Comparison of ENCODE assay signal across 1 cellular context in the genomic region with DNA sequence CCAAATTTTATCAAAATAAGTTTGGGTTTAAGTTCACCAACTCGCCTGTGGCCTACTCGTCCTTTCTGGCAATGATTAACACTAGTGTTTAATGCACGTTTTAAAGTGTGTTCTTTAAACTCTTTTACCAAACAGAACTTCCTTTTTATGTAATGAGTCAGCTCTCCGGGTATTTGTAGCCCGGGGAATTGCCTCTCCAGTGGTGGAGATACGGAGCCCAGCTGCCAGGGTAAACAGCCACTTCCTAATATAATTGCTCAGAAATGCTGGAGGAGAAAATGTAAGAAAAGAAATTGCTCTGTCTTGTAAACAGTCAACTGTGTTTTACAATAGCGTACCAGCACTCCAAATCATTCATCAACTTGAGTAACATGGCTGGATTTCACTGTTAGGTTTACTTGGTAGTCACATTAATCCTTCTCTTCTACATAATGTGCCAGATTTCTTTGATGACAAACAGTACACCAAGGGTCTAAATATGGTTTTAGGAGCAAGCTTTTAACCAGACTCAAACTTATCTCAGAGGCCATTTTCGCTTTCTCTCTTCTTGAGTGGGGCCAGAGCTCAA.
TF ChIP-seq lines count a peak whose summit lies in the region.

No MANE protein-coding gene starts in this region.

TF ChIP-seq in GM12878, 131 proteins besides CTCF, POLR2A, EP300 and RAD21 (continued from another document):
- TF ChIP-seq, protein P1, sequence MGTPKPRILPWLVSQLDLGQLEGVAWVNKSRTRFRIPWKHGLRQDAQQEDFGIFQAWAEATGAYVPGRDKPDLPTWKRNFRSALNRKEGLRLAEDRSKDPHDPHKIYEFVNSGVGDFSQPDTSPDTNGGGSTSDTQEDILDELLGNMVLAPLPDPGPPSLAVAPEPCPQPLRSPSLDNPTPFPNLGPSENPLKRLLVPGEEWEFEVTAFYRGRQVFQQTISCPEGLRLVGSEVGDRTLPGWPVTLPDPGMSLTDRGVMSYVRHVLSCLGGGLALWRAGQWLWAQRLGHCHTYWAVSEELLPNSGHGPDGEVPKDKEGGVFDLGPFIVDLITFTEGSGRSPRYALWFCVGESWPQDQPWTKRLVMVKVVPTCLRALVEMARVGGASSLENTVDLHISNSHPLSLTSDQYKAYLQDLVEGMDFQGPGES (IDR thresholded peaks at IDR 0.05), result no peak
- TF ChIP-seq EED (IDR thresholded peaks at IDR 0.05; ENCODE audit: low read depth) (peak; percentile 82), ZBED1 (IDR thresholded peaks at IDR 0.05; ENCODE audit: borderline replicate concordance) (0 out of 2 replicates have a peak, but pooled peaks have one; percentile 39), JUNB (IDR thresholded peaks at IDR 0.05) (peak; percentile 74), ESRRA (IDR thresholded peaks at IDR 0.05; ENCODE audit: low read length) (no peak), BHLHE40 (IDR thresholded peaks at IDR 0.05; ENCODE audit: borderline replicate concordance in 1 of 2, low read depth in 2 of 2, low read length in 1 of 2) (peak; percentile 92), GABPA (IDR thresholded peaks at IDR 0.05; ENCODE audit: low read depth) (no peak), CREM (IDR thresholded peaks at IDR 0.05; ENCODE audit: low read depth) (peak; percentile 29; the same call in 1 of the 2 replicates), DPF2 (IDR thresholded peaks at IDR 0.05) (peak; percentile 74), ATF7 (IDR thresholded peaks at IDR 0.05; ENCODE audit: low read depth) (0 out of 2 replicates have a peak, but pooled peaks have one; percentile 33), ETV6 (conservative IDR thresholded peaks at IDR 0.05 in 1 of 2, IDR thresholded peaks at IDR 0.05 in 1 of 2; ENCODE audit: borderline replicate concordance in 1 of 2, low read depth in 1 of 2) (peak in 1 of 2 experiments; percentile 69; a peak in 1 of 4 replicates), MYC (IDR thresholded peaks at IDR 0.05; ENCODE audit: insufficient read depth, insufficient read length, insufficient replicate concordance, low read length, severe bottlenecking) (no peak), IKZF1 (conservative IDR thresholded peaks at IDR 0.05) (peak; percentile 83), TCF12 (IDR thresholded peaks at IDR 0.05; ENCODE audit: low read depth, low read length) (0 out of 2 replicates have a peak, but pooled peaks have one; percentile 23), JUND (IDR thresholded peaks at IDR 0.05; ENCODE audit: low read depth, low read length) (peak; percentile 62; the same call in 1 of the 2 replicates), PKNOX1 (IDR thresholded peaks at IDR 0.05) (no peak), IKZF2 (IDR thresholded peaks at IDR 0.05) (peak; percentile 82 to 85; a peak in 3 of 4 replicates), MTA2 (IDR thresholded peaks at IDR 0.05; ENCODE audit: low read depth) (peak; percentile 58; the same call in 1 of the 2 replicates), CBX5 (IDR thresholded peaks at IDR 0.05; ENCODE audit: low read depth) (no peak), RELA (IDR thresholded peaks at IDR 0.05; ENCODE audit: borderline replicate concordance, partially characterized antibody) (peak; percentile 58), HDGF (IDR thresholded peaks at IDR 0.05) (peak; percentile 39; the same call in 1 of the 2 replicates), SKIL (IDR thresholded peaks at IDR 0.05; ENCODE audit: low read depth, poor library complexity, severe bottlenecking) (peak; percentile 41), STAT3 (IDR thresholded peaks at IDR 0.05; ENCODE audit: low read depth, low read length) (no peak), RUNX3 (IDR thresholded peaks at IDR 0.05; ENCODE audit: low read length) (peak; percentile 49), NBN (IDR thresholded peaks at IDR 0.05) (peak; percentile 61), FOXM1 (IDR thresholded peaks at IDR 0.05; ENCODE audit: low read depth, low read length) (0 out of 2 replicates have a peak, but pooled peaks have one; percentile 42), NFIC (IDR thresholded peaks at IDR 0.05; ENCODE audit: low read depth, low read length) (peak; percentile 73), HCFC1 (IDR thresholded peaks at IDR 0.05; ENCODE audit: low read length) (no peak)
- TF ChIP-seq, protein P2, sequence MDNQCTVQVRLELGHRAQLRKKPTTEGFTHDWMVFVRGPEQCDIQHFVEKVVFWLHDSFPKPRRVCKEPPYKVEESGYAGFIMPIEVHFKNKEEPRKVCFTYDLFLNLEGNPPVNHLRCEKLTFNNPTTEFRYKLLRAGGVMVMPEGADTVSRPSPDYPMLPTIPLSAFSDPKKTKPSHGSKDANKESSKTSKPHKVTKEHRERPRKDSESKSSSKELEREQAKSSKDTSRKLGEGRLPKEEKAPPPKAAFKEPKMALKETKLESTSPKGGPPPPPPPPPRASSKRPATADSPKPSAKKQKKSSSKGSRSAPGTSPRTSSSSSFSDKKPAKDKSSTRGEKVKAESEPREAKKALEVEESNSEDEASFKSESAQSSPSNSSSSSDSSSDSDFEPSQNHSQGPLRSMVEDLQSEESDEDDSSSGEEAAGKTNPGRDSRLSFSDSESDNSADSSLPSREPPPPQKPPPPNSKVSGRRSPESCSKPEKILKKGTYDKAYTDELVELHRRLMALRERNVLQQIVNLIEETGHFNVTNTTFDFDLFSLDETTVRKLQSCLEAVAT (IDR thresholded peaks at IDR 0.05), result peak; percentile 25; the same call in 1 of the 2 replicates
- TF ChIP-seq, protein P3, sequence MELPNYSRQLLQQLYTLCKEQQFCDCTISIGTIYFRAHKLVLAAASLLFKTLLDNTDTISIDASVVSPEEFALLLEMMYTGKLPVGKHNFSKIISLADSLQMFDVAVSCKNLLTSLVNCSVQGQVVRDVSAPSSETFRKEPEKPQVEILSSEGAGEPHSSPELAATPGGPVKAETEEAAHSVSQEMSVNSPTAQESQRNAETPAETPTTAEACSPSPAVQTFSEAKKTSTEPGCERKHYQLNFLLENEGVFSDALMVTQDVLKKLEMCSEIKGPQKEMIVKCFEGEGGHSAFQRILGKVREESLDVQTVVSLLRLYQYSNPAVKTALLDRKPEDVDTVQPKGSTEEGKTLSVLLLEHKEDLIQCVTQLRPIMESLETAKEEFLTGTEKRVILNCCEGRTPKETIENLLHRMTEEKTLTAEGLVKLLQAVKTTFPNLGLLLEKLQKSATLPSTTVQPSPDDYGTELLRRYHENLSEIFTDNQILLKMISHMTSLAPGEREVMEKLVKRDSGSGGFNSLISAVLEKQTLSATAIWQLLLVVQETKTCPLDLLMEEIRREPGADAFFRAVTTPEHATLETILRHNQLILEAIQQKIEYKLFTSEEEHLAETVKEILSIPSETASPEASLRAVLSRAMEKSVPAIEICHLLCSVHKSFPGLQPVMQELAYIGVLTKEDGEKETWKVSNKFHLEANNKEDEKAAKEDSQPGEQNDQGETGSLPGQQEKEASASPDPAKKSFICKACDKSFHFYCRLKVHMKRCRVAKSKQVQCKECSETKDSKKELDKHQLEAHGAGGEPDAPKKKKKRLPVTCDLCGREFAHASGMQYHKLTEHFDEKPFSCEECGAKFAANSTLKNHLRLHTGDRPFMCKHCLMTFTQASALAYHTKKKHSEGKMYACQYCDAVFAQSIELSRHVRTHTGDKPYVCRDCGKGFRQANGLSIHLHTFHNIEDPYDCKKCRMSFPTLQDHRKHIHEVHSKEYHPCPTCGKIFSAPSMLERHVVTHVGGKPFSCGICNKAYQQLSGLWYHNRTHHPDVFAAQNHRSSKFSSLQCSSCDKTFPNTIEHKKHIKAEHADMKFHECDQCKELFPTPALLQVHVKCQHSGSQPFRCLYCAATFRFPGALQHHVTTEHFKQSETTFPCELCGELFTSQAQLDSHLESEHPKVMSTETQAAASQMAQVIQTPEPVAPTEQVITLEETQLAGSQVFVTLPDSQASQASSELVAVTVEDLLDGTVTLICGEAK (IDR thresholded peaks at IDR 0.05; ENCODE audit: borderline replicate concordance), result no peak
- TF ChIP-seq, protein P4, sequence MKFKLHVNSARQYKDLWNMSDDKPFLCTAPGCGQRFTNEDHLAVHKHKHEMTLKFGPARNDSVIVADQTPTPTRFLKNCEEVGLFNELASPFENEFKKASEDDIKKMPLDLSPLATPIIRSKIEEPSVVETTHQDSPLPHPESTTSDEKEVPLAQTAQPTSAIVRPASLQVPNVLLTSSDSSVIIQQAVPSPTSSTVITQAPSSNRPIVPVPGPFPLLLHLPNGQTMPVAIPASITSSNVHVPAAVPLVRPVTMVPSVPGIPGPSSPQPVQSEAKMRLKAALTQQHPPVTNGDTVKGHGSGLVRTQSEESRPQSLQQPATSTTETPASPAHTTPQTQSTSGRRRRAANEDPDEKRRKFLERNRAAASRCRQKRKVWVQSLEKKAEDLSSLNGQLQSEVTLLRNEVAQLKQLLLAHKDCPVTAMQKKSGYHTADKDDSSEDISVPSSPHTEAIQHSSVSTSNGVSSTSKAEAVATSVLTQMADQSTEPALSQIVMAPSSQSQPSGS (IDR thresholded peaks at IDR 0.05; ENCODE audit: low read length), result 0 out of 2 replicates have a peak, but pooled peaks have one; percentile 12
